ENCODE assay signal across 7 cellular contexts in the genomic region with DNA sequence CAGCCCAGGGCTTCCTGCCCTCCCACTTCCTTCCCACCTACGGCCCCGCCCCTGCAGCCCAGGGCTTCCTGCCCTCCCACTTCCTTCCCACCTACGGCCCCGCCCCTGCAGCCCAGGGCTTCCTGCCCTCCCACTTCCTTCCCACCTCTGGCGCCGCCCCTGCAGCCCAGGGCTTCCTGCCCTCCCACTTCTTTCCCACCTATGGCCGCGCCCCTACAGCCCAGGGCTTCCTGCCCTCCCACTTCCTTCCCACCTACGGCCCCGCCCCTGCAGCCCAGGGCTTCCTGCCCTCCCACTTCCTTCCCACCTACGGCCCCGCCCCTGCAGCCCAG. TPM values are rescaled to one million over a fixed set of nuclear protein-coding genes. Genes with fewer than 3 reads are reported as not detected.
"Had no signal": no experiment of that assay in that cellular context is flagged by ENCODE, and none has a peak within 500 bp of the region (broad histone marks: within the 10 kb centered on the region; RNA-seq: fewer than 3 reads in every experiment).

No MANE protein-coding gene starts in this region.

RNA-seq across cellular contexts. Expression of gene GP6, which starts 11.0 kb away (rescaled TPM):
- total RNA-seq: activated CD4-positive, alpha-beta memory T cell treated with anti-CD3 and anti-CD28 coated beads for 36 hours; activated CD8-positive, alpha-beta memory T cell treated with anti-CD3 and anti-CD28 coated beads for 36 hours; activated naive CD4-positive, alpha-beta T cell treated with anti-CD3 and anti-CD28 coated beads for 36 hours; activated T-helper 1 cell treated with anti-CD3 and anti-CD28 coated beads, Interleukin-12 subunit alpha, Interleukin-12 subunit beta, Interleukin-2, Interleukin-4 antibody, amounts not matched to agents 30 ng/mL and 10 ng/mL and 1 ng/mL, durations not matched to agents 14 hours and 24 hours and 36 hours; bronchial epithelial cell; chondrocyte; dermis blood vessel endothelial cell had no signal
